6 cellular contexts compared by ENCODE assay signal in genomic region chr22:30059346-30060020, GRCh38. TPM values are rescaled to one million over a fixed set of nuclear protein-coding genes. Genes with fewer than 3 reads are reported as not detected.
"Had no signal": no experiment of that assay in that cellular context is flagged by ENCODE, and none has a peak within 500 bp of the region (broad histone marks: within the 10 kb centered on the region; RNA-seq: fewer than 3 reads in every experiment).

No MANE protein-coding gene starts in this region.

RNA-seq across cellular contexts. Expression of gene HORMAD2, which starts 20.8 kb away (rescaled TPM):
- total RNA-seq: HepG2, HT-29, HT1080, IMR-90, K562 had no signal
- polyA plus RNA-seq: HepG2, IgD-negative memory B cell, IMR-90, K562 had no signal
